Comparison of ENCODE assay signal across 9 cellular contexts in genomic region chr2:157257312-157258252, GRCh38. TPM values are rescaled to one million over a fixed set of nuclear protein-coding genes. Genes with fewer than 3 reads are reported as not detected.
DNase-seq lines count a peak whose midpoint lies in the region; ATAC-seq lines count a peak whose summit lies in the region.
"Had no signal": no experiment of that assay in that cellular context is flagged by ENCODE, and none has a peak within 500 bp of the region (broad histone marks: within the 10 kb centered on the region; RNA-seq: fewer than 3 reads in every experiment).

Gene GALNT5, plus strand, starts transcription at chr2:157257705. Its CDS starts 378 bp downstream, at chr2:157258083.

- H3K36me3 ChIP-seq in naive thymus-derived CD4-positive, alpha-beta T cell (ENCODE audit: control insufficient read depth in 2 of 3, insufficient read depth in 3 of 3, low read length in 3 of 3): no peaks in the 10 kb centered on the region

- peaks cover 0 to 2% (median 0%) of the 10 kb centered on the region in 11 donors for H3K9me3 Mint-ChIP-seq in naive thymus-derived CD4-positive, alpha-beta T cell

- H3K36me3 Mint-ChIP-seq in naive thymus-derived CD4-positive, alpha-beta T cell: no peaks in the 10 kb centered on the region

- DNase-seq in COLO668 (lab: John Stamatoyannopoulos, UW; ENCODE audit: unreplicated experiment) (peak; percentile 11), NCI-H2227 treated with DMSO at 0.1 percent for 48 hours (lab: John Stamatoyannopoulos, UW) (peak; percentile 70), NCI-H2196 treated with DMSO at 0.1 percent for 48 hours (lab: John Stamatoyannopoulos, UW; ENCODE audit: unreplicated experiment) (no peak), NCI-H345 (lab: John Stamatoyannopoulos, UW) (no peak), NCI-H82 (lab: John Stamatoyannopoulos, UW) (no peak)
- no peak for DNase-seq in naive thymus-derived CD4-positive, alpha-beta T cell

- POLR2A ChIA-PET in naive thymus-derived CD4-positive, alpha-beta T cell (lab: Charles Lee): no interaction called here

- peaks cover 0 to 5% (median 4%) of the 10 kb centered on the region in 5 donors for H3K27me3 Mint-ChIP-seq in naive thymus-derived CD4-positive, alpha-beta T cell

- no peak within 1 kb of the TSS for H3K4me3 ChIP-seq in naive thymus-derived CD4-positive, alpha-beta T cell (ENCODE audit: low read length)

- no peak within 1 kb of the TSS for H3K27ac Mint-ChIP-seq in naive thymus-derived CD4-positive, alpha-beta T cell

- CTCF ChIA-PET in naive thymus-derived CD4-positive, alpha-beta T cell (lab: Charles Lee): no interaction called here

- peak within 1 kb of the TSS in 2 of 10 donors; percentile 5 to 24 for H3K4me3 Mint-ChIP-seq in naive thymus-derived CD4-positive, alpha-beta T cell

- ATAC-seq in esophagus mucosa (peak; percentile 18), HG02610 (IDR thresholded peaks at IDR 0.05; ENCODE audit: unreplicated experiment) (no peak)
- peak; percentile 14 for ATAC-seq in naive thymus-derived CD4-positive, alpha-beta T cell

- no peaks in the 10 kb centered on the region for H3K9me3 ChIP-seq in naive thymus-derived CD4-positive, alpha-beta T cell (ENCODE audit: control insufficient read depth in 2 of 3, low read length in 3 of 3)

- no peaks in the 10 kb centered on the region for H3K27me3 ChIP-seq in naive thymus-derived CD4-positive, alpha-beta T cell (ENCODE audit: control insufficient read depth in 2 of 2, insufficient read depth in 2 of 2, low read length in 2 of 2)

- no peaks in the 10 kb centered on the region for H3K4me1 ChIP-seq in naive thymus-derived CD4-positive, alpha-beta T cell (ENCODE audit: control insufficient read depth in 2 of 2, insufficient read depth in 2 of 2, low read length in 2 of 2)

- peaks cover 4 to 23% (median 10%) of the 10 kb centered on the region in 7 donors for H3K4me1 Mint-ChIP-seq in naive thymus-derived CD4-positive, alpha-beta T cell

- intact Hi-C loops in naive thymus-derived CD4-positive, alpha-beta T cell (cut with micrococcal nuclease): no loop called here

- no peak within 1 kb of the TSS for H3K27ac ChIP-seq in naive thymus-derived CD4-positive, alpha-beta T cell (ENCODE audit: low read depth, low read length)

RNA-seq across cellular contexts. Expression of gene GALNT5, which starts in this region (rescaled TPM):
- 3.8 TPM for total RNA-seq in esophagus mucosa
- total RNA-seq in naive thymus-derived CD4-positive, alpha-beta T cell: not detected
- polyA plus RNA-seq in naive thymus-derived CD4-positive, alpha-beta T cell: not detected
- total RNA-seq: activated CD8-positive, alpha-beta memory T cell treated with anti-CD3 and anti-CD28 coated beads for 36 hours had no signal

Comparison
In these comparisons a context has a peak if more than half of its experiments do, and no peak if none do; other contexts are left out.
1. Peak in ATAC-seq in naive thymus-derived CD4-positive, alpha-beta T cell; RNA of the gene not detected or under 1 TPM.
2. DNase-seq: peak in COLO668 (single experiment) and NCI-H2227 treated with DMSO at 0.1 percent for 48 hours (single experiment); none in naive thymus-derived CD4-positive, alpha-beta T cell (0 of 9), NCI-H2196 treated with DMSO at 0.1 percent for 48 hours (single experiment), NCI-H345 (single experiment) and NCI-H82 (single experiment).